In the genomic region with DNA sequence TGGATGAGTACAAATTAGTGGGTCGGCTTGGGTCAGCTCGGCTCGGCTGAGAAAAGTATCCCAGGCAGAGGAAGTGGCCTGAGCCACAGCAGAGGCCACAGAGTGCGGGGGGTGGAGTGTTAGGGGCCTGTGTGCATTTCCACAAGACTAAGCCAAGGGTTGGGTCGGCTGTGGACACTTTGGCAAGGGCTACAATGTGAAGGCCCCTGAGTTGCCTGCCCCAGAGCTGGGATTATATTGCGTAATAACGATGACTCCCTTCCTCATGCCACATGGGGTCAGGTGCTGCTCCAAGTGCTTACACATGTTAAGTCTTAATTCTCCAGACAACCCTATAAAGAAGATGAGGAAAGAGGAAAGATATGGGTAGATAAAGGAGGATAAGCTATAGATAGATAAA, we compare ENCODE assay signal across 8 cellular contexts. TPM values are rescaled to one million over a fixed set of nuclear protein-coding genes. Genes with fewer than 3 reads are reported as not detected.
DNase-seq lines count a peak whose midpoint lies in the region; ATAC-seq and TF ChIP-seq lines count a peak whose summit lies in the region.

No MANE protein-coding gene starts in this region.

- peak overlapping the region in 2 of 11 experiments; percentile 1 to 33; a peak in 2 of 22 replicates for H3K9ac ChIP-seq in BLaER1 treated with 17β-estradiol and CSF1 and Interleukin-3, amounts not matched to agents 10 nM and 100 nM

- peak overlapping the region in 9 of 11 experiments; percentile 2 to 55 (median 30); a peak in 9 of 22 replicates for H3K27ac ChIP-seq in BLaER1 treated with 17β-estradiol and CSF1 and Interleukin-3, amounts not matched to agents 10 nM and 100 nM
- H3K27ac ChIP-seq in effector memory CD4-positive, alpha-beta T cell (ENCODE audit: insufficient read depth, low read length, poor library complexity, severe bottlenecking), result peak overlapping the region; percentile 90

- H3K36me3 ChIP-seq in BLaER1 treated with 17β-estradiol and CSF1 and Interleukin-3, amounts not matched to agents 10 nM and 100 nM, result peaks cover 0 to 61% (median 6%) of the 10 kb centered on the region in 11 experiments; a peak in 8 of 22 replicates
- H3K36me3 ChIP-seq in effector memory CD4-positive, alpha-beta T cell (ENCODE audit: control insufficient read depth, insufficient read depth, low read length), result peaks cover 30% of the 10 kb centered on the region

- no peak overlapping the region for H3K4me3 ChIP-seq in BLaER1 treated with 17β-estradiol and CSF1 and Interleukin-3, amounts not matched to agents 10 nM and 100 nM
- H3K4me3 ChIP-seq in effector memory CD4-positive, alpha-beta T cell (ENCODE audit: insufficient read depth, low read depth, low read length, poor library complexity, severe bottlenecking), result no peak overlapping the region

- H3K27me3 ChIP-seq in BLaER1 treated with 17β-estradiol and CSF1 and Interleukin-3, amounts not matched to agents 10 nM and 100 nM, result no peaks in the 10 kb centered on the region
- H3K27me3 ChIP-seq in effector memory CD4-positive, alpha-beta T cell (replicated peaks; ENCODE audit: control insufficient read depth, insufficient read depth, low read length, poor library complexity, severe bottlenecking), result no peaks in the 10 kb centered on the region

- H3K9me3 ChIP-seq in BLaER1 treated with 17β-estradiol and CSF1 and Interleukin-3, amounts not matched to agents 10 nM and 100 nM (replicated peaks in 1 of 11), result no peaks in the 10 kb centered on the region
- no peaks in the 10 kb centered on the region for H3K9me3 ChIP-seq in effector memory CD4-positive, alpha-beta T cell (ENCODE audit: control insufficient read depth, low read length)

- peaks cover 98 to 100% (median 100%) of the 10 kb centered on the region in 10 experiments for H3K4me1 ChIP-seq in BLaER1 treated with 17β-estradiol and CSF1 and Interleukin-3, amounts not matched to agents 10 nM and 100 nM
- peaks cover 98% of the 10 kb centered on the region for H3K4me1 ChIP-seq in effector memory CD4-positive, alpha-beta T cell (ENCODE audit: control insufficient read depth, insufficient read depth, low read length, poor library complexity, severe bottlenecking)

- TF ChIP-seq CTCF in omental fat pad (IDR thresholded peaks at IDR 0.05), result no peak

- H3K4me2 ChIP-seq in BLaER1 treated with 17β-estradiol and CSF1 and Interleukin-3, amounts not matched to agents 10 nM and 100 nM, result peak overlapping the region; percentile 38 to 100 (median 81)

- DNase-seq in MV-4-11 (lab: John Stamatoyannopoulos, UW), result peak; percentile 90
- DNase-seq in effector memory CD4-positive, alpha-beta T cell, result no peak
- no peak for DNase-seq in omental fat pad (ENCODE audit: low spot score)
- DNase-seq in NCI-H2227 treated with DMSO at 0.1 percent for 48 hours (lab: John Stamatoyannopoulos, UW), result no peak
- DNase-seq in mucosa of gallbladder (ENCODE audit: low spot score), result no peak

- H4K20me1 ChIP-seq in BLaER1 treated with 17β-estradiol and CSF1 and Interleukin-3, amounts not matched to agents 10 nM and 100 nM, result peaks cover 57 to 98% (median 82%) of the 10 kb centered on the region in 11 experiments; a peak in 21 of 22 replicates

- ATAC-seq in omental fat pad (ENCODE audit: low FRiP score), result peak; percentile 68
- ATAC-seq in HG02852 (IDR thresholded peaks at IDR 0.05; ENCODE audit: unreplicated experiment), result no peak
- ATAC-seq in HG02840 (IDR thresholded peaks at IDR 0.05; ENCODE audit: low FRiP score, unreplicated experiment), result no peak

RNA-seq across cellular contexts. Expression of a gene that starts 11.4 kb away (rescaled TPM):
- total RNA-seq in omental fat pad, result 100 to 1,000 TPM in 1 of 4 donors, 10 to 100 TPM in 3; 33.7 to 148 (median 56.1) TPM
- total RNA-seq in mucosa of gallbladder, result 89.1 TPM
